Comparison of ENCODE assay signal across 8 cellular contexts in genomic region chr1:149936076-149936991, GRCh38. TPM values are rescaled to one million over a fixed set of nuclear protein-coding genes. Genes with fewer than 3 reads are reported as not detected.
DNase-seq lines count a peak whose midpoint lies in the region; ATAC-seq and TF ChIP-seq lines count a peak whose summit lies in the region.
"Had no signal": no experiment of that assay in that cellular context is flagged by ENCODE, and none has a peak within 500 bp of the region (broad histone marks: within the 10 kb centered on the region; RNA-seq: fewer than 3 reads in every experiment).

Gene MTMR11, minus strand, starts transcription at chr1:149936879. Its CDS starts 232 bp downstream, at chr1:149936647.

- H2BK12ac ChIP-seq in neuronal stem cell (ENCODE audit: low read length) = no peak within 1 kb of the TSS

- no peaks in the 10 kb centered on the region for H3K9me3 Mint-ChIP-seq in naive thymus-derived CD4-positive, alpha-beta T cell

- H3K4me1 ChIP-seq in HAP-1 (peaks cover 23% of the 10 kb centered on the region), SK-N-SH (ENCODE audit: control insufficient read depth in 1 of 2, insufficient read depth in 2 of 2, low read depth in 1 of 2, low read length in 1 of 2) (peaks cover 19 to 29% of the 10 kb centered on the region in 2 experiments), neuronal stem cell (ENCODE audit: control insufficient read depth in 2 of 2, insufficient read depth in 1 of 2, low read depth in 1 of 2, low read length in 2 of 2) (peaks cover 14 to 19% of the 10 kb centered on the region in 2 donors)
- H3K4me1 ChIP-seq in naive thymus-derived CD4-positive, alpha-beta T cell (ENCODE audit: control insufficient read depth in 2 of 2, insufficient read depth in 2 of 2, low read length in 2 of 2) = no peaks in the 10 kb centered on the region

- H2BK15ac ChIP-seq in neuronal stem cell (ENCODE audit: low read length) = no peak within 1 kb of the TSS

- TF ChIP-seq CTCF in SK-N-SH (IDR thresholded peaks at IDR 0.05) = no peak

- peaks cover 0 to 7% (median 0%) of the 10 kb centered on the region in 5 donors for H3K36me3 Mint-ChIP-seq in naive thymus-derived CD4-positive, alpha-beta T cell

- H2AFZ ChIP-seq in SK-N-SH (ENCODE audit: low read depth) (no peak within 1 kb of the TSS; the same call in 1 of the 2 replicates), neuronal stem cell (ENCODE audit: low read length) (peak within 1 kb of the TSS; percentile 78)

- DNase-seq in HAP-1 (ENCODE audit: low spot score in 2 of 2) (peak in 1 of 2 experiments; percentile 40), SK-N-SH (no peak), fibroblast of gingiva (ENCODE audit: low read depth) (peak; percentile 14), neuronal stem cell (ENCODE audit: low spot score) (no peak), NCI-H345 treated with DMSO at 0.1 percent for 48 hours (lab: John Stamatoyannopoulos, UW; ENCODE audit: unreplicated experiment) (no peak), cortex of kidney (lab: John Stamatoyannopoulos, UW) (no peak)
- DNase-seq in naive thymus-derived CD4-positive, alpha-beta T cell = no peak

- intact Hi-C loops in naive thymus-derived CD4-positive, alpha-beta T cell (cut with micrococcal nuclease) = no loop called here

- H4K8ac ChIP-seq in neuronal stem cell (ENCODE audit: low read depth, low read length) = no peak within 1 kb of the TSS

- H3K4ac ChIP-seq in neuronal stem cell (ENCODE audit: low read length) = no peak within 1 kb of the TSS

- no peak within 1 kb of the TSS for H2AK5ac ChIP-seq in neuronal stem cell (ENCODE audit: low read depth, low read length)

- H3K79me2 ChIP-seq in SK-N-SH (ENCODE audit: insufficient read depth) = no peaks in the 10 kb centered on the region

- no peak within 1 kb of the TSS for H3K14ac ChIP-seq in neuronal stem cell (ENCODE audit: low read length)

- H3K4me3 Mint-ChIP-seq in naive thymus-derived CD4-positive, alpha-beta T cell = peak within 1 kb of the TSS in 1 of 10 donors; percentile 70

- H3K4me1 Mint-ChIP-seq in naive thymus-derived CD4-positive, alpha-beta T cell = peaks cover 0 to 35% (median 10%) of the 10 kb centered on the region in 7 donors

- no peak within 1 kb of the TSS for H3K23ac ChIP-seq in neuronal stem cell (ENCODE audit: low read depth, low read length, poor library complexity)

- H3K27me3 ChIP-seq in HAP-1 (ENCODE audit: low read depth) (no peaks in the 10 kb centered on the region), SK-N-SH (ENCODE audit: insufficient read depth) (no peaks in the 10 kb centered on the region), neuronal stem cell (ENCODE audit: control insufficient read depth in 3 of 3, insufficient read depth in 3 of 3, low read depth in 1 of 3, low read length in 3 of 3) (no peaks in the 10 kb centered on the region)
- H3K27me3 ChIP-seq in naive thymus-derived CD4-positive, alpha-beta T cell (ENCODE audit: control insufficient read depth in 2 of 2, insufficient read depth in 2 of 2, low read length in 2 of 2) = no peaks in the 10 kb centered on the region

- H3K9me2 ChIP-seq in SK-N-SH = no peaks in the 10 kb centered on the region

- CTCF ChIA-PET in SK-N-SH (lab: Yijun Ruan, JAX) = interaction anchor here (2.9 kb wide), 1 partner anchor 233 kb away, joined by 10 read pairs; no protein-coding TSS in a partner anchor
- CTCF ChIA-PET in naive thymus-derived CD4-positive, alpha-beta T cell (lab: Charles Lee) = no interaction called here

- H3K79me1 ChIP-seq in neuronal stem cell (ENCODE audit: low read depth, low read length) = no peaks in the 10 kb centered on the region

- H3K27me3 Mint-ChIP-seq in naive thymus-derived CD4-positive, alpha-beta T cell = peaks cover 0 to 10% (median 3%) of the 10 kb centered on the region in 5 donors

- H3K36me3 ChIP-seq in HAP-1 (replicated peaks) = no peaks in the 10 kb centered on the region
- H3K36me3 ChIP-seq in SK-N-SH (replicated peaks in 1 of 2; ENCODE audit: control insufficient read depth in 1 of 2, insufficient read depth in 2 of 2, low read length in 1 of 2) = peaks cover 0 to 6% of the 10 kb centered on the region in 2 experiments
- no peaks in the 10 kb centered on the region for H3K36me3 ChIP-seq in neuronal stem cell (replicated peaks in 1 of 2; ENCODE audit: control insufficient read depth in 2 of 2, insufficient read depth in 2 of 2, low read length in 2 of 2)
- no peaks in the 10 kb centered on the region for H3K36me3 ChIP-seq in naive thymus-derived CD4-positive, alpha-beta T cell (ENCODE audit: control insufficient read depth in 2 of 3, insufficient read depth in 3 of 3, low read length in 3 of 3)

- no peaks in the 10 kb centered on the region for H3K9me3 ChIP-seq in HAP-1
- no peaks in the 10 kb centered on the region for H3K9me3 ChIP-seq in SK-N-SH
- no peaks in the 10 kb centered on the region for H3K9me3 ChIP-seq in neuronal stem cell (replicated peaks in 1 of 2; ENCODE audit: control insufficient read depth in 2 of 2, insufficient read depth in 1 of 2, low read depth in 1 of 2, low read length in 2 of 2)
- H3K9me3 ChIP-seq in naive thymus-derived CD4-positive, alpha-beta T cell (ENCODE audit: control insufficient read depth in 2 of 3, low read length in 3 of 3) = no peaks in the 10 kb centered on the region

- peak within 1 kb of the TSS; percentile 11 for H3K18ac ChIP-seq in neuronal stem cell (ENCODE audit: low read length)

- no peaks in the 10 kb centered on the region for H4K20me1 ChIP-seq in SK-N-SH (ENCODE audit: insufficient read depth)

- H3K4me2 ChIP-seq in SK-N-SH = peak within 1 kb of the TSS; percentile 64
- peak within 1 kb of the TSS; percentile 31 for H3K4me2 ChIP-seq in neuronal stem cell (ENCODE audit: insufficient read depth, low read length, poor library complexity, severe bottlenecking)

- peak within 1 kb of the TSS in 4 of 9 donors; percentile 23 to 75 (median 28) for H3K27ac Mint-ChIP-seq in naive thymus-derived CD4-positive, alpha-beta T cell

- 62% methylated on average over 19 of the region's 19 CpGs for WGBS in SK-N-SH (ENCODE audit: low lambda C conversion rate)
- WGBS in neuronal stem cell (ENCODE audit: extremely low coverage in 2 of 2, insufficient read length in 2 of 2, insufficient replicate concordance in 1 of 2), 2 donors = no CpG with 5 or more reads among the region's 19 CpGs

- H3K4me3 ChIP-seq in HAP-1 (peak within 1 kb of the TSS; percentile 29), SK-N-SH (ENCODE audit: low read depth in 2 of 2, low read length in 1 of 2) (peak within 1 kb of the TSS; percentile 51; a peak in 3 of 4 replicates), neuronal stem cell (ENCODE audit: low read length in 2 of 2) (peak within 1 kb of the TSS; percentile 29 to 49)
- H3K4me3 ChIP-seq in naive thymus-derived CD4-positive, alpha-beta T cell (ENCODE audit: low read length) = no peak within 1 kb of the TSS

- H3K27ac ChIP-seq in SK-N-SH (ENCODE audit: low read depth in 2 of 2, low read length in 1 of 2) (peak within 1 kb of the TSS; percentile 73 to 83), neuronal stem cell (replicated peaks; ENCODE audit: low read length) (no peak within 1 kb of the TSS)
- no peak within 1 kb of the TSS for H3K27ac ChIP-seq in naive thymus-derived CD4-positive, alpha-beta T cell (ENCODE audit: low read depth, low read length)
- H3K27ac ChIP-seq: VCaP had no signal

- H2BK5ac ChIP-seq in neuronal stem cell (ENCODE audit: low read length) = no peak within 1 kb of the TSS

- ATAC-seq in naive thymus-derived CD4-positive, alpha-beta T cell = no peak

- no peak within 1 kb of the TSS for H4K91ac ChIP-seq in neuronal stem cell (ENCODE audit: low read depth, low read length, poor library complexity)

- no peak for TF ChIP-seq EP300 in SK-N-SH (IDR thresholded peaks at IDR 0.05; ENCODE audit: borderline replicate concordance in 1 of 2, low read depth in 1 of 2, low read length in 1 of 2)

- no peak for TF ChIP-seq RAD21 in SK-N-SH (IDR thresholded peaks at IDR 0.05; ENCODE audit: low read length)

- peak within 1 kb of the TSS; percentile 58; the same call in 1 of the 2 replicates for H3K9ac ChIP-seq in SK-N-SH
- no peak within 1 kb of the TSS for H3K9ac ChIP-seq in neuronal stem cell (ENCODE audit: low read depth, low read length, poor library complexity)

- in situ Hi-C loops in HAP-1 (cut with MboI; ENCODE audit: low sequenced_read_pairs) = no loop called here

- POLR2A ChIA-PET in SK-N-SH (lab: Yijun Ruan, JAX) = no interaction called here
- POLR2A ChIA-PET in naive thymus-derived CD4-positive, alpha-beta T cell (lab: Charles Lee) = interaction anchor here (8.7 kb wide), 1 partner anchor 48 kb away, joined by 174 read pairs; a partner anchor contains a TSS

- H3F3A ChIP-seq in SK-N-SH (replicated peaks; ENCODE audit: insufficient read depth) = peaks cover 34% of the 10 kb centered on the region

- no peak within 1 kb of the TSS for H2BK120ac ChIP-seq in neuronal stem cell (ENCODE audit: low read depth, low read length)

TF ChIP-seq in SK-N-SH, 30 proteins besides CTCF, POLR2A, EP300 and RAD21:
- no peak for TF ChIP-seq YY1 (IDR thresholded peaks at IDR 0.05; ENCODE audit: low read depth)
- TF ChIP-seq TCF12 (IDR thresholded peaks at IDR 0.05) = no peak
- no peak for TF ChIP-seq USF1 (IDR thresholded peaks at IDR 0.05; ENCODE audit: borderline replicate concordance, low read depth)
- TF ChIP-seq EZH2phosphoT487 (IDR thresholded peaks at IDR 0.05; ENCODE audit: borderline replicate concordance, low read depth) = no peak
- no peak for TF ChIP-seq POLR2AphosphoS5 (IDR thresholded peaks at IDR 0.05; ENCODE audit: low read depth, low read length)
TF ChIP-seq in SK-N-SH: peak in this region for 0.

RNA-seq across cellular contexts. Expression of gene MTMR11, which starts in this region (rescaled TPM):
- polyA plus RNA-seq in SK-N-SH (2012; rRNA removed) = 9.4 and 12.4 TPM in 2 replicates
- 3.8 and 5.1 TPM in 2 replicates for polyA plus RNA-seq in SK-N-SH (2012; cell fraction: cytosol; rRNA removed)
- 43.1 and 63.4 TPM in 2 replicates for polyA plus RNA-seq in SK-N-SH (2012; cell fraction: nucleus; rRNA removed)
- polyA plus RNA-seq in neuronal stem cell (2013, experiment 1 of 2) = 2.4 TPM
- 1.9 TPM for polyA plus RNA-seq in neuronal stem cell (2013, experiment 2 of 2)
- 10 to 100 TPM in 1 of 5 experiments, 1 to 10 TPM in 4; 1.2 to 14.2 (median 3.6) TPM for total RNA-seq in naive thymus-derived CD4-positive, alpha-beta T cell
- not detected for polyA plus RNA-seq in naive thymus-derived CD4-positive, alpha-beta T cell

Comparison
In these comparisons a context has a peak if more than half of its experiments do, and no peak if none do; other contexts are left out.
1. RNA of gene MTMR11 (polyA plus RNA-seq): 3.8 to 63.4 TPM in SK-N-SH; not detected in naive thymus-derived CD4-positive, alpha-beta T cell; every median in the first group is over 4 times any median in the second.
2. H3K27ac ChIP-seq: peak in SK-N-SH (2 of 2); none in neuronal stem cell (single experiment) and naive thymus-derived CD4-positive, alpha-beta T cell (single experiment).